9 cellular contexts compared by ENCODE assay signal in the genomic region with DNA sequence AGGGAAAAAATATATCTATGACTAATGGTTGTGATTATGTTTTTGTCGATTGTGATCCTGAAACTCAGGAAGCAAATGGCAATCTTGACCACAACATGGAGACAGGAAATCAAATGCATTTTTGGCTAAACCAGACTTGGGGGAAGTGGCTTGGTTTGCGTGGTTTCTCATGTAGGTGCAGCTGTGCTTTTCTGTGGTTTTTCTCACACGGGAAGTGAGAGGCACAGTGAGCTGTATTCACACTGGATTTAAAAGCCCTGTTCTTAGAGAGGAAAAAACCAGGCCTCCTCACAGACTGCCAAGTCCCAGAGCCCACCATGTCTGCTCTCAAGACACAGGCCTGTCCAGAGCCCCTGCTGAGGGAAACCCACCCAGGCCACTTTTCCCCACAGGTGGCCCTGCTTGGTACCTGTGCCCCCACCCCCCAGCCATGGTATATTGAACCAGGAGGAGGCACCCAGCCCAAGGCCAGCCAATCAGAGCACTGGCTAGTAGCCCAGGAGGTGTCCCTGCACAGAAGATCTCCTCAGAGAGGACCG. TPM values are rescaled to one million over a fixed set of nuclear protein-coding genes. Genes with fewer than 3 reads are reported as not detected.
A peak's percentile ranks its signal among the peaks of the same experiment; 100 is the strongest.
DNase-seq lines count a peak whose midpoint lies in the region; ATAC-seq, FAIRE-seq and TF ChIP-seq lines count a peak whose summit lies in the region.
"Had no signal": no experiment of that assay in that cellular context is flagged by ENCODE, and none has a peak within 500 bp of the region (broad histone marks: within the 10 kb centered on the region; RNA-seq: fewer than 3 reads in every experiment).

No MANE protein-coding gene starts in this region.

- whole genome bisulfite sequencing in right lobe of liver (ENCODE audit: insufficient coverage, low coverage, low lambda C conversion rate, missing lambda C conversion rate): 48% methylated on average over 3 of the region's 4 CpGs
- WGBS in HepG2 (ENCODE audit: low lambda C conversion rate): 97% methylated on average over 3 of the region's 4 CpGs

- TF ChIP-seq CTCF in right lobe of liver (IDR thresholded peaks at IDR 0.05) (no peak), HepG2 (CRISPR knock-in tag; IDR thresholded peaks at IDR 0.05) (no peak), SU-DHL-6 (IDR thresholded peaks at IDR 0.05; ENCODE audit: insufficient read depth, low read length, poor library complexity, severe bottlenecking) (no peak)

- no peak overlapping the region for H3K4me3 ChIP-seq in right lobe of liver
- no peak overlapping the region for H3K4me3 ChIP-seq in HepG2 (replicated peaks in 1 of 3; ENCODE audit: insufficient read depth in 1 of 3, low read depth in 2 of 3, low read length in 3 of 3)
- no peak overlapping the region for H3K4me3 ChIP-seq in SU-DHL-6 (ENCODE audit: insufficient read depth, low read length, poor library complexity, severe bottlenecking)

- H3F3A ChIP-seq in SU-DHL-6 (ENCODE audit: insufficient read depth): no peaks in the 10 kb centered on the region

- ATAC-seq in right lobe of liver (peak in 3 of 4 donors; percentile 41 to 52 (median 44)), HepG2 (no peak), HG03139 (IDR thresholded peaks at IDR 0.05; ENCODE audit: unreplicated experiment) (peak; percentile 83)

- CTCF ChIA-PET in HepG2 (lab: Yijun Ruan, JAX; ENCODE audit: low intra/inter-chr PET ratio, low total read pairs): no interaction called here

- POLR2A ChIA-PET in HepG2 (lab: Yijun Ruan, JAX): no interaction called here

- TF ChIP-seq EP300 in HepG2 (IDR thresholded peaks at IDR 0.05; ENCODE audit: low read depth in 2 of 2, low read length in 2 of 2): no peak
- no peak for TF ChIP-seq EP300 in HepG2 (CRISPR knock-in tag; IDR thresholded peaks at IDR 0.05; ENCODE audit: borderline replicate concordance)

- H4K20me1 ChIP-seq in HepG2 (ENCODE audit: insufficient read depth, low read length) (no peaks in the 10 kb centered on the region), SU-DHL-6 (ENCODE audit: low read depth, low read length) (no peaks in the 10 kb centered on the region)

- no peaks in the 10 kb centered on the region for H3K79me2 ChIP-seq in HepG2 (ENCODE audit: insufficient read depth, low read length)
- H3K79me2 ChIP-seq in SU-DHL-6 (ENCODE audit: insufficient read depth, low read length): no peaks in the 10 kb centered on the region

- no peak overlapping the region for H3K4me2 ChIP-seq in HepG2 (ENCODE audit: low read depth, low read length)
- peak overlapping the region; percentile 31 for H3K4me2 ChIP-seq in SU-DHL-6 (ENCODE audit: low read depth, low read length, poor library complexity, severe bottlenecking)

- H3K27me3 ChIP-seq in right lobe of liver (no peaks in the 10 kb centered on the region), HepG2 (ENCODE audit: control insufficient read depth in 1 of 2, insufficient read depth in 2 of 2, low read length in 2 of 2) (no peaks in the 10 kb centered on the region), SU-DHL-6 (ENCODE audit: low read length) (no peaks in the 10 kb centered on the region)

- no TSS peak for BruUV-seq in HepG2 (replicated peaks; lab: Mats Ljungman, UMichigan)

- peak overlapping the region in 1 of 3 donors; percentile 6 for H3K27ac ChIP-seq in right lobe of liver
- no peak overlapping the region for H3K27ac ChIP-seq in HepG2 (ENCODE audit: extremely low read length, insufficient read depth, low read length)
- H3K27ac ChIP-seq in SU-DHL-6 (ENCODE audit: low read depth, low read length): no peak overlapping the region

- H3K4me1 ChIP-seq in right lobe of liver (no peaks in the 10 kb centered on the region), HepG2 (ENCODE audit: insufficient read depth, low read length) (peaks cover 10% of the 10 kb centered on the region)

- H3K36me3 ChIP-seq in right lobe of liver: peaks cover 0 to 16% (median 0%) of the 10 kb centered on the region in 4 donors
- H3K36me3 ChIP-seq in HepG2 (replicated peaks in 1 of 2; ENCODE audit: control insufficient read depth in 1 of 2, insufficient read depth in 2 of 2, low read length in 2 of 2): 0 out of 5 replicates have a peak, but pooled peaks cover 0 to 1% of the 10 kb centered on the region in 2 experiments
- no peaks in the 10 kb centered on the region for H3K36me3 ChIP-seq in SU-DHL-6 (ENCODE audit: low read length)

- TF ChIP-seq RAD21 in HepG2 (CRISPR knock-in tag; IDR thresholded peaks at IDR 0.05): no peak

- intact Hi-C loops in right lobe of liver (cut with DNase I): no loop called here
- intact Hi-C loops in HepG2 (cut with micrococcal nuclease; ENCODE audit: unreplicated experiment): no loop called here

- H3K9me3 ChIP-seq in right lobe of liver (no peaks in the 10 kb centered on the region), HepG2 (ENCODE audit: low read length) (no peaks in the 10 kb centered on the region), SU-DHL-6 (ENCODE audit: insufficient read depth, low read length) (no peaks in the 10 kb centered on the region)

- no peak for FAIRE-seq in HepG2 (lab: Jason Lieb, UNC)
- no peak for FAIRE-seq in urothelium cell line (lab: Jason Lieb, UNC)
- FAIRE-seq: G401.6 had no signal

- DNase-seq in right lobe of liver (no peak), HepG2 (ENCODE audit: low spot score) (no peak), astrocyte of the hippocampus (ENCODE audit: low read depth, low spot score) (peak; percentile 90), lung microvascular endothelial cell (ENCODE audit: low read depth in 2 of 2) (peak; percentile 87 to 99), urothelium cell line (ENCODE audit: low spot score) (peak; percentile 69), NCI-H1092 treated with DMSO at 0.1 percent for 48 hours (lab: John Stamatoyannopoulos, UW) (no peak)

- no peaks in the 10 kb centered on the region for H3K9me2 ChIP-seq in SU-DHL-6 (replicated peaks; ENCODE audit: insufficient read depth, low read length)

- TF ChIP-seq POLR2A in right lobe of liver (IDR thresholded peaks at IDR 0.05): no peak
- TF ChIP-seq POLR2A in HepG2 (IDR thresholded peaks at IDR 0.05; ENCODE audit: insufficient read depth in 1 of 2, low read depth in 2 of 2, low read length in 2 of 2): no peak

- no peak overlapping the region for H2AFZ ChIP-seq in HepG2 (ENCODE audit: low read length)
- no peak overlapping the region for H2AFZ ChIP-seq in SU-DHL-6 (ENCODE audit: low read depth, low read length, severe bottlenecking)

- no peak overlapping the region for H3K9ac ChIP-seq in HepG2 (ENCODE audit: insufficient read depth, low read depth, low read length)
- no peak overlapping the region for H3K9ac ChIP-seq in SU-DHL-6 (ENCODE audit: low read length)

- in situ Hi-C loops in HepG2 (cut with HindIII; ENCODE audit: extremely low pct_ligation_motif_present, low pct_unique_long_range_greater_than_20kb): loop anchor here (25.0 kb wide), 1 partner anchor 590 kb away; no protein-coding TSS in a partner anchor

RNA-seq across cellular contexts. Expression of a gene that starts 46.2 kb away (rescaled TPM):
- total RNA-seq in right lobe of liver (10 to 100 TPM; 47.5 to 70.3 (median 54.5) TPM), HepG2 (2016; rRNA removed; fragmentation: Illumina TruSeq; extraction: Trizol) (12.4 and 15.7 TPM in 2 replicates), lung microvascular endothelial cell (29.9 and 41.1 TPM in 2 replicates)
- total RNA-seq in HepG2 (2016; cell fraction: cytosol; rRNA removed; fragmentation: Illumina TruSeq; extraction: Trizol; ENCODE audit: low read depth): 3.3 and 4.1 TPM in 2 replicates
- 10.3 and 17.5 TPM in 2 replicates for total RNA-seq in HepG2 (2016; cell fraction: insoluble cytoplasmic fraction; rRNA removed; fragmentation: Illumina TruSeq; extraction: Trizol)
- total RNA-seq in HepG2 (2016; cell fraction: membrane; rRNA removed; fragmentation: Illumina TruSeq; extraction: Trizol): 5.8 and 6.0 TPM in 2 replicates
- total RNA-seq in HepG2 (2016; cell fraction: nucleus; rRNA removed; fragmentation: Illumina TruSeq; extraction: Trizol): 16.3 and 19.1 TPM in 2 replicates
- 35.3 and 35.5 TPM in 2 replicates for polyA plus RNA-seq in HepG2 (2011; rRNA removed)
- 34.6 and 45.8 TPM in 2 replicates for polyA plus RNA-seq in HepG2 (2011; cell fraction: cytosol; rRNA removed)
- polyA plus RNA-seq in HepG2 (2011; cell fraction: nucleus; rRNA removed): 16.5 and 18.2 TPM in 2 replicates
- polyA plus RNA-seq in HepG2 (2012): 26.8 and 28.2 TPM in 2 replicates
- 3.9 TPM in 2 replicates for polyA plus RNA-seq in HepG2 (2016; cell fraction: cytosol; fragmentation: Illumina TruSeq; extraction: Trizol; ENCODE audit: low read depth)
- 9.1 TPM in 2 replicates for polyA plus RNA-seq in HepG2 (2016; cell fraction: insoluble cytoplasmic fraction; fragmentation: Illumina TruSeq; extraction: Trizol; ENCODE audit: low read depth)
- 4.9 and 5.9 TPM in 2 replicates for polyA plus RNA-seq in HepG2 (2016; cell fraction: membrane; fragmentation: Illumina TruSeq; extraction: Trizol; ENCODE audit: low read depth)
- polyA plus RNA-seq in HepG2 (2016; cell fraction: nucleus; fragmentation: Illumina TruSeq; extraction: Trizol; ENCODE audit: insufficient read depth, low read depth): 20.7 and 21.2 TPM in 2 replicates
- polyA minus RNA-seq in HepG2 (2011; rRNA and poly(A)+ RNA removed; ENCODE audit: low replicate concordance): 41.5 and 57.7 TPM in 2 replicates
- polyA minus RNA-seq in HepG2 (2011; cell fraction: cytosol; rRNA and poly(A)+ RNA removed): 17.9 and 21.0 TPM in 2 replicates
- polyA minus RNA-seq in HepG2 (2011; cell fraction: nucleus; rRNA and poly(A)+ RNA removed): 28.2 and 36.6 TPM in 2 replicates

RNA-seq across cellular contexts. Expression of a gene that starts 46.3 kb away (rescaled TPM):
- total RNA-seq in right lobe of liver: 10 to 100 TPM; 28.9 to 37.4 (median 32.9) TPM
- total RNA-seq in HepG2 (2016; rRNA removed; fragmentation: Illumina TruSeq; extraction: Trizol): 25.7 and 32.0 TPM in 2 replicates
- 5.1 and 7.6 TPM in 2 replicates for total RNA-seq in HepG2 (2016; cell fraction: cytosol; rRNA removed; fragmentation: Illumina TruSeq; extraction: Trizol; ENCODE audit: low read depth)
- 25.8 and 31.8 TPM in 2 replicates for total RNA-seq in HepG2 (2016; cell fraction: insoluble cytoplasmic fraction; rRNA removed; fragmentation: Illumina TruSeq; extraction: Trizol)
- 7.5 and 7.7 TPM in 2 replicates for total RNA-seq in HepG2 (2016; cell fraction: membrane; rRNA removed; fragmentation: Illumina TruSeq; extraction: Trizol)
- 20.6 and 21.9 TPM in 2 replicates for total RNA-seq in HepG2 (2016; cell fraction: nucleus; rRNA removed; fragmentation: Illumina TruSeq; extraction: Trizol)
- polyA plus RNA-seq in HepG2 (2011; rRNA removed): 22.1 and 25.7 TPM in 2 replicates
- polyA plus RNA-seq in HepG2 (2011; cell fraction: cytosol; rRNA removed): 18.1 and 18.3 TPM in 2 replicates
- 14.0 and 16.9 TPM in 2 replicates for polyA plus RNA-seq in HepG2 (2011; cell fraction: nucleus; rRNA removed)
- 12.0 and 17.7 TPM in 2 replicates for polyA plus RNA-seq in HepG2 (2012)
- polyA plus RNA-seq in HepG2 (2016; cell fraction: cytosol; fragmentation: Illumina TruSeq; extraction: Trizol; ENCODE audit: low read depth): 2.3 and 2.6 TPM in 2 replicates
- polyA plus RNA-seq in HepG2 (2016; cell fraction: insoluble cytoplasmic fraction; fragmentation: Illumina TruSeq; extraction: Trizol; ENCODE audit: low read depth): 20.8 and 23.2 TPM in 2 replicates
- polyA plus RNA-seq in HepG2 (2016; cell fraction: membrane; fragmentation: Illumina TruSeq; extraction: Trizol; ENCODE audit: low read depth): 4.0 and 4.1 TPM in 2 replicates
- 13.2 and 15.6 TPM in 2 replicates for polyA plus RNA-seq in HepG2 (2016; cell fraction: nucleus; fragmentation: Illumina TruSeq; extraction: Trizol; ENCODE audit: insufficient read depth, low read depth)
- polyA minus RNA-seq in HepG2 (2011; rRNA and poly(A)+ RNA removed; ENCODE audit: low replicate concordance): 39.5 and 56.3 TPM in 2 replicates
- polyA minus RNA-seq in HepG2 (2011; cell fraction: cytosol; rRNA and poly(A)+ RNA removed): 11.1 and 11.2 TPM in 2 replicates
- 51.2 and 57.7 TPM in 2 replicates for polyA minus RNA-seq in HepG2 (2011; cell fraction: nucleus; rRNA and poly(A)+ RNA removed)
- total RNA-seq in lung microvascular endothelial cell: 24.8 and 26.2 TPM in 2 replicates

Comparison
In these comparisons a context has a peak if more than half of its experiments do, and no peak if none do; other contexts are left out.
1. DNase-seq: peak in astrocyte of the hippocampus (single experiment), lung microvascular endothelial cell (2 of 2) and urothelium cell line (single experiment); none in right lobe of liver (0 of 3), HepG2 (single experiment) and NCI-H1092 treated with DMSO at 0.1 percent for 48 hours (single experiment).